In genomic region chr13:46140044-46140443, GRCh38 we compare ENCODE assay signal across 23 cellular contexts. TPM values are rescaled to one million over a fixed set of nuclear protein-coding genes. Genes with fewer than 3 reads are reported as not detected.
DNase-seq lines count a peak whose midpoint lies in the region; ATAC-seq and TF ChIP-seq lines count a peak whose summit lies in the region.
"Had no signal": no experiment of that assay in that cellular context is flagged by ENCODE, and none has a peak within 500 bp of the region (broad histone marks: within the 10 kb centered on the region; RNA-seq: fewer than 3 reads in every experiment).

No MANE protein-coding gene starts in this region.

- peak overlapping the region; percentile 31 for H3K27ac Mint-ChIP-seq in activated CD4-positive, alpha-beta T cell treated with anti-CD3 and anti-CD28 coated beads, Interleukin-2, amount 10 ng/mL, durations not matched to agents 7 days and 5 days
- peak overlapping the region; percentile 85 for H3K27ac Mint-ChIP-seq in CD8-positive, alpha-beta T cell
- peak overlapping the region; percentile 72 to 85 for H3K27ac Mint-ChIP-seq in activated naive CD4-positive, alpha-beta T cell treated with anti-CD3 and anti-CD28 coated beads, Interleukin-2, amount 50 U/mL, for 72 hours
- H3K27ac Mint-ChIP-seq in natural killer cell, result peak overlapping the region; percentile 81 to 83

- H3K36me3 Mint-ChIP-seq in activated CD4-positive, alpha-beta T cell treated with anti-CD3 and anti-CD28 coated beads, Interleukin-2, amount 10 ng/mL, durations not matched to agents 7 days and 5 days (ENCODE audit: low read depth), result peaks cover 74% of the 10 kb centered on the region
- H3K36me3 Mint-ChIP-seq in CD8-positive, alpha-beta T cell, result peaks cover 89% of the 10 kb centered on the region
- peaks cover 14 to 62% of the 10 kb centered on the region in 2 donors for H3K36me3 Mint-ChIP-seq in activated naive CD4-positive, alpha-beta T cell treated with anti-CD3 and anti-CD28 coated beads, Interleukin-2, amount 50 U/mL, for 72 hours
- H3K36me3 Mint-ChIP-seq in natural killer cell, result peaks cover 44% of the 10 kb centered on the region

- no peak overlapping the region for H3K4me3 ChIP-seq in CD8-positive, alpha-beta T cell (ENCODE audit: low read depth, low read length)
- H3K4me3 ChIP-seq: BLaER1, coronary artery had no signal

- H3K4me1 ChIP-seq in CD8-positive, alpha-beta T cell (ENCODE audit: insufficient read depth, low read length), result no peaks in the 10 kb centered on the region
- H3K4me1 ChIP-seq: BLaER1 had no signal

- H3K4me1 Mint-ChIP-seq in activated CD4-positive, alpha-beta T cell treated with anti-CD3 and anti-CD28 coated beads, Interleukin-2, amount 10 ng/mL, durations not matched to agents 7 days and 5 days, result peaks cover 18% of the 10 kb centered on the region
- peaks cover 26% of the 10 kb centered on the region for H3K4me1 Mint-ChIP-seq in CD8-positive, alpha-beta T cell (ENCODE audit: low read depth)
- H3K4me1 Mint-ChIP-seq in natural killer cell, result peaks cover 36 to 53% of the 10 kb centered on the region in 2 donors

- H3K27me3 Mint-ChIP-seq in activated CD4-positive, alpha-beta T cell treated with anti-CD3 and anti-CD28 coated beads, Interleukin-2, amount 10 ng/mL, durations not matched to agents 7 days and 5 days, result no peaks in the 10 kb centered on the region
- no peaks in the 10 kb centered on the region for H3K27me3 Mint-ChIP-seq in CD8-positive, alpha-beta T cell (ENCODE audit: low read depth)
- no peaks in the 10 kb centered on the region for H3K27me3 Mint-ChIP-seq in natural killer cell (ENCODE audit: low read depth in 2 of 2)

- no peak overlapping the region for H3K4me3 Mint-ChIP-seq in activated CD4-positive, alpha-beta T cell treated with anti-CD3 and anti-CD28 coated beads, Interleukin-2, amount 10 ng/mL, durations not matched to agents 7 days and 5 days
- no peak overlapping the region for H3K4me3 Mint-ChIP-seq in CD8-positive, alpha-beta T cell
- H3K4me3 Mint-ChIP-seq in natural killer cell, result no peak overlapping the region
- H3K4me3 Mint-ChIP-seq: activated T-cell treated with anti-CD3 and anti-CD28 coated beads, Interleukin-2, amount 50 U/mL, for 4 hours had no signal

- H3K36me3 ChIP-seq in CD8-positive, alpha-beta T cell (ENCODE audit: insufficient read depth, low read length), result peaks cover 78% of the 10 kb centered on the region

- no peak overlapping the region for H3K27ac ChIP-seq in CD8-positive, alpha-beta T cell (ENCODE audit: low read depth, low read length)
- H3K27ac ChIP-seq: BLaER1, coronary artery, RWPE1 had no signal

- CTCF ChIA-PET in activated CD4-positive, alpha-beta T cell treated with anti-CD3 and anti-CD28 coated beads, Interleukin-2, amount 10 ng/mL, durations not matched to agents 7 days and 5 days (lab: Charles Lee), result interaction anchor here (1.1 to 1.2 kb wide), 2 partner anchors 11 to 20 kb away, joined by 4 read pairs; no protein-coding TSS in a partner anchor
- CTCF ChIA-PET in CD8-positive, alpha-beta T cell (lab: Charles Lee), result interaction anchor here (0.9 to 2.1 kb wide), 7 partner anchors 10 to 517 kb away, joined by 3 to 8 read pairs (median 4); no protein-coding TSS in a partner anchor

- no peaks in the 10 kb centered on the region for H3K27me3 ChIP-seq in CD8-positive, alpha-beta T cell (ENCODE audit: insufficient read depth, low read length)
- H3K27me3 ChIP-seq: BLaER1 had no signal

- DNase-seq in activated CD4-positive, alpha-beta T cell treated with anti-CD3 and anti-CD28 coated beads, Interleukin-2, amount 10 ng/mL, durations not matched to agents 7 days and 5 days, result no peak
- DNase-seq in activated CD4-positive, alpha-beta T cell treated with anti-CD3 and anti-CD28 coated beads for 48 hours, result no peak
- DNase-seq in CD8-positive, alpha-beta T cell, result no peak
- no peak for DNase-seq in activated naive CD4-positive, alpha-beta T cell treated with anti-CD3 and anti-CD28 coated beads, Interleukin-2, amount 50 U/mL, for 72 hours (ENCODE audit: low spot score in 2 of 2)
- DNase-seq in natural killer cell, result no peak
- DNase-seq in NCI-H510A (lab: John Stamatoyannopoulos, UW), result no peak
- DNase-seq in NCI-H526 treated with DMSO at 0.1 percent for 48 hours (lab: John Stamatoyannopoulos, UW), result no peak
- DNase-seq: activated T-cell treated with anti-CD3 and anti-CD28 coated beads, Interleukin-2, amount 50 U/mL, for 4 hours; amygdala; EL; NCI-H1436; NCI-H510A treated with DMSO at 0.1 percent for 48 hours; substantia nigra had no signal

- no peak for TF ChIP-seq CTCF in CD8-positive, alpha-beta T cell (IDR thresholded peaks at IDR 0.05)
- TF ChIP-seq CTCF in natural killer cell (IDR thresholded peaks at IDR 0.05), result no peak

- no peaks in the 10 kb centered on the region for H3K9me3 Mint-ChIP-seq in activated CD4-positive, alpha-beta T cell treated with anti-CD3 and anti-CD28 coated beads, Interleukin-2, amount 10 ng/mL, durations not matched to agents 7 days and 5 days
- H3K9me3 Mint-ChIP-seq in CD8-positive, alpha-beta T cell, result no peaks in the 10 kb centered on the region
- H3K9me3 Mint-ChIP-seq in activated naive CD4-positive, alpha-beta T cell treated with anti-CD3 and anti-CD28 coated beads, Interleukin-2, amount 50 U/mL, for 72 hours, result no peaks in the 10 kb centered on the region
- H3K9me3 Mint-ChIP-seq in natural killer cell, result no peaks in the 10 kb centered on the region
- H3K9me3 Mint-ChIP-seq: activated T-cell treated with anti-CD3 and anti-CD28 coated beads, Interleukin-2, amount 50 U/mL, for 4 hours had no signal

- no peak for ATAC-seq in CD8-positive, alpha-beta T cell
- peak in 1 of 2 donors; percentile 52 for ATAC-seq in activated naive CD4-positive, alpha-beta T cell treated with anti-CD3 and anti-CD28 coated beads, Interleukin-2, amount 50 U/mL, for 72 hours
- no peak for ATAC-seq in natural killer cell
- ATAC-seq in GM18873 (IDR thresholded peaks at IDR 0.05; ENCODE audit: low FRiP score, unreplicated experiment), result no peak

- intact Hi-C loops in CD8-positive, alpha-beta T cell (cut with DNase I, micrococcal nuclease), result loop anchor here (10.0 kb wide), 2 partner anchors 165 to 645 kb away; no protein-coding TSS in a partner anchor
- intact Hi-C loops in natural killer cell (cut with micrococcal nuclease), result no loop called here

- no peaks in the 10 kb centered on the region for H3K9me3 ChIP-seq in CD8-positive, alpha-beta T cell (ENCODE audit: low read length)
- H3K9me3 ChIP-seq: BLaER1 had no signal

- POLR2A ChIA-PET in activated CD4-positive, alpha-beta T cell treated with anti-CD3 and anti-CD28 coated beads, Interleukin-2, amount 10 ng/mL, durations not matched to agents 7 days and 5 days (lab: Charles Lee), result no interaction called here
- POLR2A ChIA-PET in CD8-positive, alpha-beta T cell (lab: Charles Lee), result interaction anchor here (1.0 to 2.2 kb wide), 2 partner anchors 88 to 156 kb away, joined by 3 to 5 read pairs; partner anchors contain the start of gene ZC3H13

RNA-seq across cellular contexts. Expression of gene CPB2, which starts 35.2 kb away (rescaled TPM):
- not detected for total RNA-seq in activated CD4-positive, alpha-beta T cell treated with anti-CD3 and anti-CD28 coated beads, Interleukin-2, amount 10 ng/mL, durations not matched to agents 7 days and 5 days
- total RNA-seq in CD8-positive, alpha-beta T cell, result not detected
- not detected for total RNA-seq in activated naive CD4-positive, alpha-beta T cell treated with anti-CD3 and anti-CD28 coated beads, Interleukin-2, amount 50 U/mL, for 72 hours
- not detected for total RNA-seq in natural killer cell
- total RNA-seq: bronchial epithelial cell, fibroblast of lung, MCF 10A, omental fat pad, renal cortical epithelial cell, urinary bladder had no signal

RNA-seq across cellular contexts. Expression of gene LCP1, which starts 41.9 kb away (rescaled TPM):
- total RNA-seq in activated CD4-positive, alpha-beta T cell treated with anti-CD3 and anti-CD28 coated beads, Interleukin-2, amount 10 ng/mL, durations not matched to agents 7 days and 5 days, result 1,000 to 10,000 TPM; 1,260 to 1,323 TPM
- 100 to 1,000 TPM; 241 to 252 TPM for total RNA-seq in CD8-positive, alpha-beta T cell
- total RNA-seq in activated naive CD4-positive, alpha-beta T cell treated with anti-CD3 and anti-CD28 coated beads, Interleukin-2, amount 50 U/mL, for 72 hours, result 1,000 to 10,000 TPM in 1 of 2 donors, 100 to 1,000 TPM in 1; 761 to 1,053 TPM
- 1,000 to 10,000 TPM; 1,088 to 1,116 (median 1,113) TPM for total RNA-seq in natural killer cell

Comparison
In these comparisons a context has a peak if more than half of its experiments do, and no peak if none do; other contexts are left out.
1. H3K27ac Mint-ChIP-seq: peak in every context shown above with its lines; median percentile 85 in CD8-positive, alpha-beta T cell; 82 in natural killer cell; 78 in activated naive CD4-positive, alpha-beta T cell treated with anti-CD3 and anti-CD28 coated beads, Interleukin-2, amount 50 U/mL, for 72 hours; 31 in activated CD4-positive, alpha-beta T cell treated with anti-CD3 and anti-CD28 coated beads, Interleukin-2, amount 10 ng/mL, durations not matched to agents 7 days and 5 days.